In the genomic region with DNA sequence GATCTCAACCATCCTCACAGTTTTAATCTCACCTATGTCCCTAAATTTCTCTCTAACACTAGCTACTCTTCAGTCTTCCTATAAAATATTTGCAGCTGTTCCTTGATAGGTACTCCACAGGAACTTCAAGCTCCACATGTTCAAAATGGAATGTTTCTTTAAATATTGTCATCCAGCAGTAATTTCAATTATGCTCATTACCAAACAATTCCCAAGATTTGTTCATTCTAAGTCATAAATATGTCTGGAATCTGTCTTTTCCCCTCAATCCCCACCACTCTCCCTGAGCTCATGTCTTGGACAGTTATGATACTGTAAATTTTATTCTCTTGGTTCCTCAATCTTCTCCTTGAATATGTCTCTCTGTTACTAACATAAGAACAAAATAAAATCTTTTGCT, we compare ENCODE assay signal across 16 cellular contexts.
DNase-seq lines count a peak whose midpoint lies in the region; ATAC-seq and TF ChIP-seq lines count a peak whose summit lies in the region.
"Had no signal": no experiment of that assay in that cellular context is flagged by ENCODE, and none has a peak within 500 bp of the region (broad histone marks: within the 10 kb centered on the region; RNA-seq: fewer than 3 reads in every experiment).

No MANE protein-coding gene starts in this region.

- no peak overlapping the region for H3K4me3 ChIP-seq in astrocyte of the spinal cord (ENCODE audit: low read depth, low read length)
- H3K4me3 ChIP-seq in HAP-1: no peak overlapping the region
- H3K4me3 ChIP-seq: A549, BLaER1, MG63 had no signal

- H3K36me3 Mint-ChIP-seq in HFFc6 (ENCODE audit: low read depth): peaks cover 11% of the 10 kb centered on the region

- in situ Hi-C loops in astrocyte of the spinal cord (cut with HindIII; ENCODE audit: low sequenced_read_pairs) (no loop called here), HAP-1 (cut with MboI; ENCODE audit: low sequenced_read_pairs) (no loop called here)

- no peak for TF ChIP-seq CTCF in HFFc6 (IDR thresholded peaks at IDR 0.05)
- TF ChIP-seq CTCF in astrocyte of the spinal cord (IDR thresholded peaks at IDR 0.05; ENCODE audit: low read depth, low read length): no peak

- H3K27ac Mint-ChIP-seq in HFFc6: peak overlapping the region; percentile 6

- H3K4me3 Mint-ChIP-seq in HFFc6: no peak overlapping the region; the same call in 1 of the 2 replicates

- H3K4me1 Mint-ChIP-seq in HFFc6 (ENCODE audit: low read depth): peaks cover 21% of the 10 kb centered on the region

- no peaks in the 10 kb centered on the region; the same call in 1 of the 2 replicates for H3K9me3 ChIP-seq in HAP-1
- H3K9me3 ChIP-seq: MG63, SK-N-SH had no signal

- ATAC-seq in esophagus mucosa: no peak
- ATAC-seq: A549, HCT116 had no signal

- no peaks in the 10 kb centered on the region for H3K27me3 Mint-ChIP-seq in HFFc6 (ENCODE audit: insufficient read depth)

- no peaks in the 10 kb centered on the region for H3K27me3 ChIP-seq in HAP-1 (ENCODE audit: low read depth)
- H3K27me3 ChIP-seq: BLaER1, MG63 had no signal

- no peaks in the 10 kb centered on the region for H3K36me3 ChIP-seq in HAP-1 (replicated peaks)
- H3K36me3 ChIP-seq: MG63 had no signal

- no peaks in the 10 kb centered on the region for H3K4me1 ChIP-seq in HAP-1
- H3K4me1 ChIP-seq: A549, BLaER1 had no signal

- peak; percentile 29 for DNase-seq in AG08396 (ENCODE audit: low spot score)
- DNase-seq in HFFc6: peak; percentile 4
- peak; percentile 31 for DNase-seq in astrocyte of the spinal cord (ENCODE audit: low read depth, low spot score)
- peak; percentile 23 for DNase-seq in hepatic stellate cell (ENCODE audit: low spot score)
- DNase-seq in activated gamma-delta T cell (lab: John Stamatoyannopoulos, UW): no peak
- no peak for DNase-seq in HAP-1 (ENCODE audit: low spot score in 2 of 2)
- DNase-seq in globus pallidus (ENCODE audit: low spot score): no peak
- DNase-seq: DMS 273 treated with DMSO at 0.1 percent for 48 hours, MG63, NCI-H1105, NCI-H1694 treated with DMSO at 0.1 percent for 48 hours, SK-N-SH had no signal

- no peaks in the 10 kb centered on the region; the same call in 1 of the 2 replicates for H3K9me3 Mint-ChIP-seq in HFFc6

Comparison
In these comparisons a context has a peak if more than half of its experiments do, and no peak if none do; other contexts are left out.
1. DNase-seq: peak in AG08396 (single experiment), HFFc6 (single experiment), astrocyte of the spinal cord (single experiment) and hepatic stellate cell (single experiment); none in activated gamma-delta T cell (single experiment), HAP-1 (0 of 2) and globus pallidus (single experiment).